In the genomic region with DNA sequence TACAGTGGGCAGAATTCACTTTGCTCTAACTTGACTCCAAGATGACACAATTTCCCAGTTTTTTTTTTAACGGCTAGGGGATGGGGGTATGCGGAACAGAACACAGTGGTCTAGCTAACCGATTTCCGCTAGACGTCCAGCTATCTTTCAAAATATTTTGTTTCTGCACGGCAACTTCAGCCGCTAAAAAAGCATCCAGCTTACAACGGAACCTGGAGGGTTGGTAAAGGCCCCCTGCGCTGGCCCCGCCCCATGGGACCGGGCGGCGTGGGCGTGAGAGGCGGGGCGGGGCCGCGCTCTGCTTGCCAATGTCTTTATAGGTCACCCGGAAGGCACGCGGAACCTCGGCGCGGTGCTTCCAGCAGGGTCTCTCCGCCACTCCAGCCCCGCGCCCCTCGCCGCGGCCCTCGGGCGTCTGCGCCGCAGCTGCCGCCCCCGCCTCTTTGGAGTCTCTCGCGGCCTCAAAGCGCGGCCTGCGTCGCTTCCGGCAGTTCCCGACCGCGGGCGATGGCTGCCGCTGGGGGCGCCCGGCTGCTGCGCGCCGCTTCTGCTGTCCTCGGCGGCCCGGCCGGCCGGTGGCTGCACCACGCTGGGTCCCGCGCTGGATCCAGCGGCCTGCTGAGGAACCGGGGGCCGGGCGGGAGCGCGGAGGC, we compare ENCODE assay signal across 8 cellular contexts. TPM values are rescaled to one million over a fixed set of nuclear protein-coding genes. Genes with fewer than 3 reads are reported as not detected.
A peak's percentile ranks its signal among the peaks of the same experiment; 100 is the strongest.
DNase-seq lines count a peak whose midpoint lies in the region; FAIRE-seq and TF ChIP-seq lines count a peak whose summit lies in the region.

A gene with protein sequence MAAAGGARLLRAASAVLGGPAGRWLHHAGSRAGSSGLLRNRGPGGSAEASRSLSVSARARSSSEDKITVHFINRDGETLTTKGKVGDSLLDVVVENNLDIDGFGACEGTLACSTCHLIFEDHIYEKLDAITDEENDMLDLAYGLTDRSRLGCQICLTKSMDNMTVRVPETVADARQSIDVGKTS (plus strand): TSS at position 335 of the 653 bp plus-strand sequence. CDS start 173 bp downstream, at position 508.

- H3K4me3 ChIP-seq in OCI-LY3 (ENCODE audit: low read length) = peak within 1 kb of the TSS; percentile 94

- H3K36me3 ChIP-seq in OCI-LY3 (replicated peaks; ENCODE audit: low read depth, low read length) = no peaks in the 10 kb centered on the region

- H3K79me2 ChIP-seq in OCI-LY3 (ENCODE audit: low read length) = peaks cover 32% of the 10 kb centered on the region

- peak within 1 kb of the TSS; percentile 90 for H2AFZ ChIP-seq in OCI-LY3 (ENCODE audit: low read depth, low read length)

- no peaks in the 10 kb centered on the region for H3K27me3 ChIP-seq in OCI-LY3 (ENCODE audit: low read depth, low read length)

- H3K27ac ChIP-seq in OCI-LY3 (ENCODE audit: low read length) (peak within 1 kb of the TSS; percentile 53), epithelial cell of prostate (peak within 1 kb of the TSS; percentile 60)

- TF ChIP-seq CTCF in D721Med (IDR thresholded peaks at IDR 0.05; ENCODE audit: insufficient read depth, missing control alignments) (peak; percentile 45), GM20000 (IDR thresholded peaks at IDR 0.05; ENCODE audit: extremely low read depth, missing control alignments) (peak; percentile 66), OCI-LY3 (IDR thresholded peaks at IDR 0.05; ENCODE audit: low read depth, low read length) (peak; percentile 54)

- FAIRE-seq in D721Med (lab: Jason Lieb, UNC) = no peak

- H3K4me2 ChIP-seq in OCI-LY3 (ENCODE audit: low read length) = peak within 1 kb of the TSS; percentile 95

- H3K9me3 ChIP-seq in OCI-LY3 (ENCODE audit: insufficient read depth, low read length) = no peaks in the 10 kb centered on the region

- peak; percentile 41 for DNase-seq in D721Med (ENCODE audit: insufficient read length, low spot score)
- peak; percentile 87 for DNase-seq in GM20000 (ENCODE audit: low spot score)
- peak; percentile 86 for DNase-seq in HT1080 (ENCODE audit: low read depth)
- DNase-seq in activated T-cell treated with anti-CD3 and anti-CD28 coated beads for 24 hours (ENCODE audit: low read depth) = peak; percentile 80
- peak; percentile 36 for DNase-seq in epithelial cell of prostate (ENCODE audit: low read depth, low spot score)
- DNase-seq in mucosa of gallbladder (ENCODE audit: low spot score) = peak; percentile 77
- DNase-seq in stimulated activated CD8-positive, alpha-beta memory T cell treated with anti-CD3 and anti-CD28 coated beads, Interleukin-4, amount 100 ng/mL, for 4 hours (ENCODE audit: low read depth in 2 of 2, low spot score in 1 of 2) = peak; percentile 65 to 81

- peak within 1 kb of the TSS; percentile 72 for H3K9ac ChIP-seq in OCI-LY3 (ENCODE audit: low read length)

- peaks cover 17% of the 10 kb centered on the region for H3K4me1 ChIP-seq in OCI-LY3 (ENCODE audit: low read length)

- peaks cover 18% of the 10 kb centered on the region; the same call in 1 of the 2 replicates for H4K20me1 ChIP-seq in OCI-LY3 (ENCODE audit: insufficient read depth, low read length)

RNA-seq across cellular contexts. Expression of the gene that starts here (rescaled TPM):
- 11.7 and 13.0 TPM in 2 replicates for total RNA-seq in HT1080 (2014; rRNA removed; shearing (Covaris generic))
- polyA plus RNA-seq in HT1080 (2015; cell fraction: cytosol; rRNA removed) = 14.4 and 15.9 TPM in 2 replicates
- polyA plus RNA-seq in HT1080 (2015; cell fraction: nucleus; rRNA removed) = 5.9 TPM in 2 replicates
- 18.1 TPM for total RNA-seq in mucosa of gallbladder

Comparison
In these comparisons a context has a peak if more than half of its experiments do, and no peak if none do; other contexts are left out.
1. Peak in every context shown above with its lines: DNase-seq, H3K4me3 ChIP-seq and H3K27ac ChIP-seq.
2. DNase-seq: peak in every context shown above with its lines; median percentile 87 in GM20000; 86 in HT1080; 80 in activated T-cell treated with anti-CD3 and anti-CD28 coated beads for 24 hours; 77 in mucosa of gallbladder; 73 in stimulated activated CD8-positive, alpha-beta memory T cell treated with anti-CD3 and anti-CD28 coated beads, Interleukin-4, amount 100 ng/mL, for 4 hours; 41 in D721Med; 36 in epithelial cell of prostate.